ENCODE assay signal across 24 cellular contexts in genomic region chr12:94841171-94841570, GRCh38.
DNase-seq lines count a peak whose midpoint lies in the region; ATAC-seq and TF ChIP-seq lines count a peak whose summit lies in the region.
"Had no signal": no experiment of that assay in that cellular context is flagged by ENCODE, and none has a peak within 500 bp of the region (broad histone marks: within the 10 kb centered on the region; RNA-seq: fewer than 3 reads in every experiment).

No MANE protein-coding gene starts in this region.

- no peak overlapping the region for H3K4me2 ChIP-seq in mammary epithelial cell (ENCODE audit: insufficient read depth, low read depth, low read length)
- H3K4me2 ChIP-seq: BLaER1 treated with 17β-estradiol and CSF1 and Interleukin-3, amounts not matched to agents 10 nM and 100 nM had no signal

- WGBS in mammary epithelial cell (ENCODE audit: low coverage, missing lambda C conversion rate) = 12% methylated on average over 3 of the region's 3 CpGs

- no peaks in the 10 kb centered on the region for H4K20me1 ChIP-seq in mammary epithelial cell (ENCODE audit: insufficient read depth, low read length)
- H4K20me1 ChIP-seq: BLaER1 treated with 17β-estradiol and CSF1 and Interleukin-3, amounts not matched to agents 10 nM and 100 nM had no signal

- H3K36me3 ChIP-seq in mammary epithelial cell (ENCODE audit: insufficient read depth, low read length) = no peaks in the 10 kb centered on the region
- H3K36me3 ChIP-seq: BLaER1 treated with 17β-estradiol and CSF1 and Interleukin-3, amounts not matched to agents 10 nM and 100 nM; heart left ventricle; MG63; SJSA1; suprapubic skin had no signal

- H3K36me3 Mint-ChIP-seq in MCF 10A (ENCODE audit: insufficient read depth, unreplicated experiment) = peaks cover 4% of the 10 kb centered on the region
- H3K36me3 Mint-ChIP-seq: activated naive CD8-positive, alpha-beta T cell; naive B cell; stimulated activated effector memory CD8-positive, alpha-beta T cell treated with anti-CD3 and anti-CD28 coated beads, Interleukin-12 subunit alpha, Interleukin-12 subunit beta, amount 100 ng/mL, for 72 hours; T-cell had no signal

- no peak overlapping the region for H3K27ac ChIP-seq in mammary epithelial cell (ENCODE audit: insufficient read depth, low read depth, low read length)
- H3K27ac ChIP-seq: BLaER1 treated with 17β-estradiol and CSF1 and Interleukin-3, amounts not matched to agents 10 nM and 100 nM; heart left ventricle; SJSA1; suprapubic skin had no signal

- TF ChIP-seq CTCF in mammary epithelial cell (conservative IDR thresholded peaks at IDR 0.05 in 1 of 2, IDR thresholded peaks at IDR 0.05 in 1 of 2; ENCODE audit: extremely low read depth in 1 of 2, insufficient read depth in 1 of 2, low read depth in 1 of 2, low read length in 2 of 2) = no peak
- no peak for TF ChIP-seq CTCF in MCF 10A (IDR thresholded peaks at IDR 0.05; ENCODE audit: unreplicated experiment)
- TF ChIP-seq CTCF in fibroblast of villous mesenchyme (IDR thresholded peaks at IDR 0.05; ENCODE audit: insufficient read depth, low read depth, low read length) = no peak
- no peak for TF ChIP-seq CTCF in omental fat pad (IDR thresholded peaks at IDR 0.05)

- H3K79me2 ChIP-seq in mammary epithelial cell (ENCODE audit: insufficient read depth, low read length) = no peaks in the 10 kb centered on the region

- H3K27me3 Mint-ChIP-seq in MCF 10A (ENCODE audit: insufficient read depth, unreplicated experiment) = peaks cover 15% of the 10 kb centered on the region

- POLR2A ChIA-PET in MCF 10A (lab: Yijun Ruan, JAX) = no interaction called here

- H3K27me3 ChIP-seq in mammary epithelial cell (ENCODE audit: insufficient read depth, low read length) = no peaks in the 10 kb centered on the region
- H3K27me3 ChIP-seq: BLaER1 treated with 17β-estradiol and CSF1 and Interleukin-3, amounts not matched to agents 10 nM and 100 nM; heart left ventricle; MG63; suprapubic skin had no signal

- peak; percentile 28 for DNase-seq in mammary epithelial cell
- no peak for DNase-seq in MCF 10A (ENCODE audit: unreplicated experiment)
- peak; percentile 85 for DNase-seq in NCI-H345 (lab: John Stamatoyannopoulos, UW)
- peak; percentile 92 for DNase-seq in fibroblast of villous mesenchyme (ENCODE audit: low read depth)
- no peak for DNase-seq in NCI-H2107 (lab: John Stamatoyannopoulos, UW)
- no peak for DNase-seq in stimulated activated CD4-positive, alpha-beta T cell treated with anti-CD3 and anti-CD28 coated beads, Interleukin-4, amount 100 ng/mL, for 1 hour
- no peak for DNase-seq in omental fat pad (ENCODE audit: low spot score)
- DNase-seq: activated CD4-positive, alpha-beta memory T cell treated with anti-CD3 and anti-CD28 coated beads, Interleukin-2, amount 10 ng/mL, durations not matched to agents 7 days and 5 days; Calu3; heart left ventricle; left colon; MG63; naive B cell; NCI-H1694; nucleus accumbens; T-cell had no signal

- H3K4me3 ChIP-seq in mammary epithelial cell (replicated peaks in 1 of 3; ENCODE audit: insufficient read depth in 1 of 3, low read depth in 2 of 3, low read length in 3 of 3) (no peak overlapping the region), fibroblast of villous mesenchyme (ENCODE audit: low read depth, low read length) (no peak overlapping the region)
- H3K4me3 ChIP-seq: BLaER1 treated with 17β-estradiol and CSF1 and Interleukin-3, amounts not matched to agents 10 nM and 100 nM; heart left ventricle; MG63; SJSA1; suprapubic skin had no signal

- no peak for ATAC-seq in omental fat pad (ENCODE audit: low FRiP score)
- ATAC-seq: activated CD4-positive, CD25-positive, alpha-beta regulatory T cell treated with anti-CD3 and anti-CD28 coated beads, Interleukin-2, amount 50 U/mL, for 24 hours; heart left ventricle; left colon; stimulated activated effector memory CD8-positive, alpha-beta T cell treated with anti-CD3 and anti-CD28 coated beads, Interleukin-12 subunit alpha, Interleukin-12 subunit beta, amount 100 ng/mL, for 72 hours; T-cell had no signal

- in situ Hi-C loops in mammary epithelial cell (cut with MboI; ENCODE audit: low sequenced_read_pairs in 2 of 2) = no loop called here

- peak overlapping the region; percentile 58 for H2AFZ ChIP-seq in mammary epithelial cell (ENCODE audit: low read depth, low read length)

- BruUV-seq in mammary epithelial cell (replicated peaks; lab: Mats Ljungman, UMichigan) = no TSS peak
- BruUV-seq in MCF 10A (replicated peaks; lab: Mats Ljungman, UMichigan) = no TSS peak

- H3K9me3 ChIP-seq in mammary epithelial cell (replicated peaks; ENCODE audit: insufficient read depth, low read length) = no peaks in the 10 kb centered on the region
- H3K9me3 ChIP-seq: MG63, SJSA1, suprapubic skin had no signal

- H3K4me1 Mint-ChIP-seq in MCF 10A (ENCODE audit: insufficient read depth, unreplicated experiment) = no peaks in the 10 kb centered on the region
- H3K4me1 Mint-ChIP-seq: activated CD4-positive, alpha-beta memory T cell treated with anti-CD3 and anti-CD28 coated beads, Interleukin-2, amount 10 ng/mL, durations not matched to agents 7 days and 5 days; central memory CD8-positive, alpha-beta T cell; stimulated activated effector memory CD8-positive, alpha-beta T cell treated with anti-CD3 and anti-CD28 coated beads, Interleukin-12 subunit alpha, Interleukin-12 subunit beta, amount 100 ng/mL, for 72 hours; T-cell had no signal

- H3K9me3 Mint-ChIP-seq in MCF 10A (ENCODE audit: unreplicated experiment) = peaks cover 7% of the 10 kb centered on the region
- H3K9me3 Mint-ChIP-seq: activated CD4-positive, alpha-beta memory T cell treated with anti-CD3 and anti-CD28 coated beads, Interleukin-2, amount 10 ng/mL, durations not matched to agents 7 days and 5 days; activated T-helper 2 cell treated with anti-CD3 and anti-CD28 coated beads, Interferon-gamma antibody, Interleukin-2, Interleukin-4, amounts not matched to agents 10 μg/mL and 5 μg/mL and 100 μg/mL, durations not matched to agents 14 hours and 24 hours and 36 hours; central memory CD8-positive, alpha-beta T cell; naive B cell; stimulated activated effector memory CD8-positive, alpha-beta T cell treated with anti-CD3 and anti-CD28 coated beads, Interleukin-12 subunit alpha, Interleukin-12 subunit beta, amount 100 ng/mL, for 72 hours; T-cell had no signal

- no peak overlapping the region for H3K9ac ChIP-seq in mammary epithelial cell (ENCODE audit: insufficient read depth, low read length)
- H3K9ac ChIP-seq: BLaER1 treated with 17β-estradiol and CSF1 and Interleukin-3, amounts not matched to agents 10 nM and 100 nM had no signal

- no peak overlapping the region for H3K4me3 Mint-ChIP-seq in MCF 10A (ENCODE audit: unreplicated experiment)
- H3K4me3 Mint-ChIP-seq: activated CD4-positive, alpha-beta memory T cell treated with anti-CD3 and anti-CD28 coated beads, Interleukin-2, amount 10 ng/mL, durations not matched to agents 7 days and 5 days; activated naive CD8-positive, alpha-beta T cell; central memory CD8-positive, alpha-beta T cell; stimulated activated effector memory CD8-positive, alpha-beta T cell treated with anti-CD3 and anti-CD28 coated beads, Interleukin-12 subunit alpha, Interleukin-12 subunit beta, amount 100 ng/mL, for 72 hours; T-cell had no signal

- dilution Hi-C loops in mammary epithelial cell (cut with HindIII; ENCODE audit: low sequenced_read_pairs) = no loop called here

- intact Hi-C loops in mammary epithelial cell (cut with micrococcal nuclease) = no loop called here
- intact Hi-C loops in MCF 10A (cut with micrococcal nuclease) = no loop called here

- H3K27ac Mint-ChIP-seq in MCF 10A (ENCODE audit: low read depth, unreplicated experiment) = no peak overlapping the region
- H3K27ac Mint-ChIP-seq: activated CD4-positive, alpha-beta memory T cell treated with anti-CD3 and anti-CD28 coated beads, Interleukin-2, amount 10 ng/mL, durations not matched to agents 7 days and 5 days; activated naive CD8-positive, alpha-beta T cell; activated T-helper 2 cell treated with anti-CD3 and anti-CD28 coated beads, Interferon-gamma antibody, Interleukin-2, Interleukin-4, amounts not matched to agents 10 μg/mL and 5 μg/mL and 100 μg/mL, durations not matched to agents 14 hours and 24 hours and 36 hours; naive B cell; stimulated activated effector memory CD8-positive, alpha-beta T cell treated with anti-CD3 and anti-CD28 coated beads, Interleukin-12 subunit alpha, Interleukin-12 subunit beta, amount 100 ng/mL, for 72 hours; T-cell had no signal

- CTCF ChIA-PET in mammary epithelial cell (lab: Charles Lee; ENCODE audit: low non-redundant PET) (no interaction called here), MCF 10A (lab: Yijun Ruan, JAX) (interaction anchor here (0.5 kb wide), 1 partner anchor 287 kb away, joined by 3 read pairs; no protein-coding TSS in a partner anchor)

- H3K4me1 ChIP-seq in mammary epithelial cell (ENCODE audit: insufficient read depth, low read length) = peaks cover 4% of the 10 kb centered on the region
- H3K4me1 ChIP-seq: heart left ventricle, SJSA1, suprapubic skin had no signal

Comparison
In these comparisons a context has a peak if more than half of its experiments do, and no peak if none do; other contexts are left out.
1. DNase-seq: peak in mammary epithelial cell (single experiment), NCI-H345 (single experiment) and fibroblast of villous mesenchyme (single experiment); none in MCF 10A (single experiment), NCI-H2107 (single experiment), stimulated activated CD4-positive, alpha-beta T cell treated with anti-CD3 and anti-CD28 coated beads, Interleukin-4, amount 100 ng/mL, for 1 hour (single experiment) and omental fat pad (single experiment).